ENCODE assay signal across 8 cellular contexts in the genomic region with DNA sequence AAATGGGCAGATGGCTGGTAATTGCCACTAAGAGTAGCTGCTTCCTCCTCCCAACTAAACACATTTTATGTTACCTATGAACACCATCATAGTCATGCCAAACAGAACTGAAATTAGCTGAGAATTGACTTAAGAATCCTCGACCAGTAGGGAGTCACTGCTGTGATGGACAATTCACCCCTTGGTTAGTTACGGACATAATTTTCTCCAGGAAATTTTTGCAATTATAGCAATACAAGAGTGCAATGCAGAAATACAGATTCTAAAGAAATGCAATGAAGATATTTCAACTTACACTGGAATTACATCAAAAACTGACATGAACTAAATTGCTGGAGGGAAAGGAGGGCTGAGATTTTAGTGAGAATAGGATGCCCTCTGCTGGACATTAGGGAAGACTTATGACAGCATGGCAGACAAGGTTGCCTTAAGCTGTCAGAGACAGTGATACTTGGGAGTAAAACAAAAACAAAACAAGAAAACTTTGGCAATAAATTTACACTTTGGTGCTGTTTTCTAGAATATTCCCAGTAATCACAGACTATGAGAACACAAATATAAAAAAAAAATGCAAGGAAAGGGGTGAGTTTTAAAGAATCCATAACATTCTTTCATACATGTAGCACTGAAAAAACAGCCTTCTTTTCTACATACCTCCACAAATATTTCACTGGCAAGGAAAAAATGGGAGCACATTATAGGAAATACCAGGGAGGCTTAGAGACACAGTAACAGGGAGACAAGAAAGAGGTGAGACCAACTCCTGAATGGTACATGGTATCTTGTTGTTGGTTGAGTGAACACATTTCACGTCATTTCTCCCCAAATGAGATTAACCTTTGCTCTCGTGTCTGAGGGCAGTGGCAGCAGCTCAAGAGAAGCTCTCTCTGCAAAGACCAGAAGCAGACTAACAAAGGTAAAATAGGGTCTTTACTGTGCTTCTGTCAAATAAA. TPM values are rescaled to one million over a fixed set of nuclear protein-coding genes. Genes with fewer than 3 reads are reported as not detected.
DNase-seq lines count a peak whose midpoint lies in the region; ATAC-seq, FAIRE-seq and TF ChIP-seq lines count a peak whose summit lies in the region.

No MANE protein-coding gene starts in this region.

- no peak overlapping the region for H3K27ac ChIP-seq in breast epithelium
- peak overlapping the region; percentile 54 to 68 for H3K27ac ChIP-seq in kidney (ENCODE audit: low read depth in 2 of 2, low read length in 2 of 2)
- H3K27ac ChIP-seq in suprapubic skin, result no peak overlapping the region

- H3K4me1 ChIP-seq in breast epithelium, result no peaks in the 10 kb centered on the region
- peaks cover 5 to 33% of the 10 kb centered on the region in 2 donors for H3K4me1 ChIP-seq in kidney (ENCODE audit: control insufficient read depth in 1 of 2, insufficient read depth in 1 of 2, low read depth in 1 of 2, low read length in 2 of 2)
- H3K4me1 ChIP-seq in suprapubic skin, result peaks cover 2% of the 10 kb centered on the region

- FAIRE-seq in kidney (lab: Jason Lieb, UNC), result peak; percentile 82

- H3K9me3 ChIP-seq in breast epithelium, result no peaks in the 10 kb centered on the region
- no peaks in the 10 kb centered on the region for H3K9me3 ChIP-seq in kidney (ENCODE audit: control insufficient read depth in 1 of 2, low read length in 2 of 2)
- H3K9me3 ChIP-seq in suprapubic skin, result no peaks in the 10 kb centered on the region

- H3K9ac ChIP-seq in kidney (ENCODE audit: low read length in 2 of 2), result peak overlapping the region in 1 of 2 donors; percentile 23

- peak; percentile 45 for DNase-seq in activated CD8-positive, alpha-beta memory T cell treated with anti-CD3 and anti-CD28 coated beads, Interleukin-2, amount 10 ng/mL, durations not matched to agents 7 days and 5 days
- DNase-seq in activated CD8-positive, alpha-beta memory T cell treated with anti-CD3 and anti-CD28 coated beads for 24 hours, result no peak
- peak; percentile 81 for DNase-seq in HT-29 (ENCODE audit: low spot score)
- DNase-seq in NOMO-1 treated with dmso at 0.1 percent for 144 hours (lab: John Stamatoyannopoulos, UW; ENCODE audit: unreplicated experiment), result peak; percentile 35
- no peak for DNase-seq in breast epithelium (ENCODE audit: low spot score in 2 of 2)
- DNase-seq in kidney, result no peak
- no peak for DNase-seq in suprapubic skin (ENCODE audit: low spot score in 2 of 2)

- H3K4me1 Mint-ChIP-seq in activated CD8-positive, alpha-beta memory T cell treated with anti-CD3 and anti-CD28 coated beads, Interleukin-2, amount 10 ng/mL, durations not matched to agents 7 days and 5 days, result no peaks in the 10 kb centered on the region

- ATAC-seq in activated CD8-positive, alpha-beta memory T cell treated with anti-CD3 and anti-CD28 coated beads, Interleukin-2, amount 10 ng/mL, durations not matched to agents 7 days and 5 days, result peak; percentile 91
- ATAC-seq in GM21381 (IDR thresholded peaks at IDR 0.05; ENCODE audit: unreplicated experiment), result peak; percentile 55

- TF ChIP-seq EP300 in suprapubic skin (IDR thresholded peaks at IDR 0.05), result no peak

- TF ChIP-seq CTCF in breast epithelium (IDR thresholded peaks at IDR 0.05) (peak; percentile 73 to 89 (median 84)), kidney (IDR thresholded peaks at IDR 0.05; ENCODE audit: borderline replicate concordance, extremely low read depth, insufficient read depth) (peak; percentile 83), suprapubic skin (IDR thresholded peaks at IDR 0.05) (peak; percentile 61 to 84)

- H3K36me3 ChIP-seq in breast epithelium (no peaks in the 10 kb centered on the region), kidney (ENCODE audit: control insufficient read depth in 1 of 2, insufficient read depth in 2 of 2, low read length in 2 of 2) (no peaks in the 10 kb centered on the region), suprapubic skin (no peaks in the 10 kb centered on the region)

- H3K4me3 Mint-ChIP-seq in activated CD8-positive, alpha-beta memory T cell treated with anti-CD3 and anti-CD28 coated beads, Interleukin-2, amount 10 ng/mL, durations not matched to agents 7 days and 5 days, result no peak overlapping the region

- H3K27me3 ChIP-seq in breast epithelium, result no peaks in the 10 kb centered on the region
- H3K27me3 ChIP-seq in suprapubic skin, result no peaks in the 10 kb centered on the region

- CTCF ChIA-PET in activated CD8-positive, alpha-beta memory T cell treated with anti-CD3 and anti-CD28 coated beads, Interleukin-2, amount 10 ng/mL, durations not matched to agents 7 days and 5 days (lab: Charles Lee), result interaction anchor here (0.6 to 5.9 kb wide), 26 partner anchors 9 to 1320 kb away, joined by 3 to 57 read pairs (median 6); a partner anchor contains a TSS

- no peaks in the 10 kb centered on the region for H3K9me3 Mint-ChIP-seq in activated CD8-positive, alpha-beta memory T cell treated with anti-CD3 and anti-CD28 coated beads, Interleukin-2, amount 10 ng/mL, durations not matched to agents 7 days and 5 days (ENCODE audit: low read depth)

- no peaks in the 10 kb centered on the region for H3K27me3 Mint-ChIP-seq in activated CD8-positive, alpha-beta memory T cell treated with anti-CD3 and anti-CD28 coated beads, Interleukin-2, amount 10 ng/mL, durations not matched to agents 7 days and 5 days

- intact Hi-C loops in breast epithelium (cut with DNase I; ENCODE audit: low total_unique reads), result loop anchor here (10.0 kb wide), 1 partner anchor 183 kb away; no protein-coding TSS in a partner anchor
- intact Hi-C loops in kidney (cut with DNase I), result loop anchor here (5.0 kb wide), 1 partner anchor 175 kb away; a partner anchor contains a TSS

- H3K36me3 Mint-ChIP-seq in activated CD8-positive, alpha-beta memory T cell treated with anti-CD3 and anti-CD28 coated beads, Interleukin-2, amount 10 ng/mL, durations not matched to agents 7 days and 5 days, result no peaks in the 10 kb centered on the region

- TF ChIP-seq POLR2A in breast epithelium (IDR thresholded peaks at IDR 0.05) (no peak), suprapubic skin (IDR thresholded peaks at IDR 0.05) (no peak)

- H3K4me3 ChIP-seq in breast epithelium (no peak overlapping the region), kidney (ENCODE audit: low read length in 2 of 2) (no peak overlapping the region), suprapubic skin (no peak overlapping the region)

- no peak overlapping the region for H3K27ac Mint-ChIP-seq in activated CD8-positive, alpha-beta memory T cell treated with anti-CD3 and anti-CD28 coated beads, Interleukin-2, amount 10 ng/mL, durations not matched to agents 7 days and 5 days

- WGBS in suprapubic skin, result 72% methylated on average over 4 of the region's 4 CpGs

RNA-seq across cellular contexts. Expression of a gene that starts 11.2 kb away (rescaled TPM):
- 10 to 100 TPM; 55.2 to 64.9 TPM for total RNA-seq in activated CD8-positive, alpha-beta memory T cell treated with anti-CD3 and anti-CD28 coated beads, Interleukin-2, amount 10 ng/mL, durations not matched to agents 7 days and 5 days
- total RNA-seq in HT-29 (2014; rRNA removed; shearing (Covaris generic)), result 25.9 and 28.7 TPM in 2 replicates
- total RNA-seq in breast epithelium, result 10 to 100 TPM; 32.0 to 35.3 (median 34.7) TPM
- 35.5 TPM for total RNA-seq in kidney
- polyA plus RNA-seq in kidney (ENCODE audit: insufficient read depth, low read depth, low replicate concordance), result 11.7 TPM
- 10 to 100 TPM; 27.9 to 39.8 (median 31.8) TPM for total RNA-seq in suprapubic skin

Comparison
In these comparisons a context has a peak if more than half of its experiments do, and no peak if none do; other contexts are left out.
1. DNase-seq: peak in activated CD8-positive, alpha-beta memory T cell treated with anti-CD3 and anti-CD28 coated beads, Interleukin-2, amount 10 ng/mL, durations not matched to agents 7 days and 5 days (single experiment), HT-29 (single experiment) and NOMO-1 treated with dmso at 0.1 percent for 144 hours (single experiment); none in activated CD8-positive, alpha-beta memory T cell treated with anti-CD3 and anti-CD28 coated beads for 24 hours (single experiment), breast epithelium (0 of 2), kidney (single experiment) and suprapubic skin (0 of 2).
2. H3K27ac ChIP-seq: peak in kidney (2 of 2); none in breast epithelium (0 of 2) and suprapubic skin (single experiment).
3. Peak in every context shown above with its lines, with median percentiles within 50 percentile points of each other: CTCF ChIP-seq.